ENCODE assay signal across 22 cellular contexts in the genomic region with DNA sequence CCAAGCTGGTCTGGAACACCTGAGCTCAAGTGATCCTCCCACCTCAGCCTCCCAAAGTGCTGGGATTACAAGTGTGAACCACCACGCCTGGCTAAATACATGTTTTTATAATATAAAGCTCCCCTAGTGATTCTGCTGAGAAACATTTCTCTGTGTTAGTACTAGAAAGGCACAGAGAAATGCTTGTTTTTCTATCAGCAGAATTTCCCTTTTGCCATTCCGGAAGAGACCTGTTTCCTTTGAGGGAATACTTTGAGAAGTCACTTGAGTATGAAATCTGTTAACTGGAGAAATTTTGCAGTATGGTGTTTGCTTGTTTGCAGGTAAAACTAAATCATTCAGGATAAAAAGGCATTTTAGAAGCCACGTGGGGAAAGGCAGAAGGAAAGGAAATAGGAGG. TPM values are rescaled to one million over a fixed set of nuclear protein-coding genes. Genes with fewer than 3 reads are reported as not detected.
"Had no signal": no experiment of that assay in that cellular context is flagged by ENCODE, and none has a peak within 500 bp of the region (broad histone marks: within the 10 kb centered on the region; RNA-seq: fewer than 3 reads in every experiment).

No MANE protein-coding gene starts in this region.

- H3K9me3 ChIP-seq: SJSA1 had no signal

- DNase-seq: KBM-7, MV-4-11, NCI-H1048, NCI-H1105, NCI-H1417, NCI-H1436 treated with DMSO at 0.1 percent for 48 hours, NCI-H1694, NCI-H187 treated with DMSO at 0.1 percent for 48 hours, NCI-H2029 treated with DMSO at 0.1 percent for 48 hours, NCI-H2107, NCI-H226, NCI-H446 treated with DMSO at 0.1 percent for 48 hours, NCI-H510A treated with DMSO at 0.1 percent for 48 hours, NCI-H526 treated with DMSO at 0.1 percent for 48 hours, NCI-H748 treated with DMSO at 0.1 percent for 48 hours, Right ventricle myocardium superior, RPMI8226, SIG-M5 had no signal

- H3K27ac ChIP-seq: SJSA1, SK-N-MC had no signal

RNA-seq across cellular contexts. Expression of a gene that starts 4.4 kb away (rescaled TPM):
- total RNA-seq: LHCN-M2, MCF 10A, SJSA1 had no signal

RNA-seq across cellular contexts. Expression of a gene that starts 53.5 kb away (rescaled TPM):
- total RNA-seq: LHCN-M2, MCF 10A, Right ventricle myocardium superior, SJSA1 had no signal
